Comparison of ENCODE assay signal across 8 cellular contexts in genomic region chr12:48816148-48816854, GRCh38. TPM values are rescaled to one million over a fixed set of nuclear protein-coding genes. Genes with fewer than 3 reads are reported as not detected.
DNase-seq lines count a peak whose midpoint lies in the region; ATAC-seq, FAIRE-seq and TF ChIP-seq lines count a peak whose summit lies in the region.

No MANE protein-coding gene starts in this region.

- H3K27me3 ChIP-seq in HUES64 (ENCODE audit: insufficient read depth, low read length) (peaks cover 56% of the 10 kb centered on the region), GM12878 (replicated peaks in 1 of 2; ENCODE audit: control insufficient read depth in 2 of 2, insufficient read depth in 2 of 2, low read length in 1 of 2) (peaks cover 3% of the 10 kb centered on the region in 2 experiments; a peak in 3 of 4 replicates), mucosa of rectum (ENCODE audit: control insufficient read depth in 2 of 2, insufficient read depth in 2 of 2, low read length in 2 of 2) (no peaks in the 10 kb centered on the region)

- intact Hi-C loops in GM12878 (cut with micrococcal nuclease; ENCODE audit: unreplicated experiment): no loop called here

- no peaks in the 10 kb centered on the region for H4K20me1 ChIP-seq in GM12878 (ENCODE audit: control insufficient read depth, insufficient read depth)

- peak overlapping the region; percentile 92; the same call in 1 of the 2 replicates for H3K4me2 ChIP-seq in GM12878 (ENCODE audit: control insufficient read depth, insufficient read depth)

- no peaks in the 10 kb centered on the region for H3K79me2 ChIP-seq in GM12878 (ENCODE audit: control insufficient read depth, insufficient read depth, low read length)

- TF ChIP-seq EP300 in GM12878 (IDR thresholded peaks at IDR 0.05; ENCODE audit: borderline replicate concordance in 1 of 2, control insufficient read depth in 1 of 2, low read depth in 2 of 2, low read length in 2 of 2): no peak

- H3K9me3 ChIP-seq in HUES64 (ENCODE audit: insufficient read depth, low read depth, low read length): no peaks in the 10 kb centered on the region
- no peaks in the 10 kb centered on the region for H3K9me3 ChIP-seq in GM12878 (replicated peaks; ENCODE audit: control insufficient read depth, insufficient read depth, low read length)
- H3K9me3 ChIP-seq in mucosa of rectum (ENCODE audit: control insufficient read depth in 2 of 2, low read length in 2 of 2): no peaks in the 10 kb centered on the region

- H3K9ac ChIP-seq in HUES64 (ENCODE audit: low read depth, low read length) (no peak overlapping the region), GM12878 (ENCODE audit: control insufficient read depth, insufficient read depth, low read length) (no peak overlapping the region), mucosa of rectum (ENCODE audit: low read depth in 1 of 2, low read length in 2 of 2) (peak overlapping the region; percentile 47 to 65)

- H3K27ac ChIP-seq in HUES64 (ENCODE audit: low read depth, low read length) (no peak overlapping the region), GM12878 (ENCODE audit: control insufficient read depth, insufficient read depth) (no peak overlapping the region), mucosa of rectum (ENCODE audit: low read depth in 2 of 2, low read length in 2 of 2) (peak overlapping the region; percentile 90 to 96)

- CTCF ChIA-PET in GM12878 (lab: Yijun Ruan, JAX): interaction anchor here (0.8 to 5.7 kb wide), 16 partner anchors 8 to 172 kb away, joined by 3 to 58 read pairs (median 8); partner anchors contain the start of genes ADCY6, DDX23, RND1 and WNT10B

- RAD21 ChIA-PET in GM12878 (lab: Charles Lee; ENCODE audit: unreplicated experiment): interaction anchor here (1.3 to 2.3 kb wide), 3 partner anchors 21 to 63 kb away, joined by 4 to 13 read pairs (median 10); partner anchors contain the start of gene DDX23

- peak overlapping the region; percentile 91 for H3K4me3 ChIP-seq in AG10803 (ENCODE audit: low read length)
- H3K4me3 ChIP-seq in HUES64 (ENCODE audit: low read length): peak overlapping the region; percentile 70
- peak overlapping the region; percentile 66; the same call in 1 of the 2 replicates for H3K4me3 ChIP-seq in GM12878
- peak overlapping the region; percentile 86 to 94 for H3K4me3 ChIP-seq in mucosa of rectum (ENCODE audit: low read length in 2 of 2)

- peak; percentile 18 for FAIRE-seq in GM12878 (lab: Jason Lieb, UNC)

- POLR2A ChIA-PET in GM12878 (lab: Charles Lee): interaction anchor here (0.5 to 2.9 kb wide), 3 partner anchors 25 to 49 kb away, joined by 5 to 13 read pairs (median 13); partner anchors contain the start of genes DDX23 and RND1

- 79% methylated on average over 3 of the region's 3 CpGs for WGBS in HUES64
- WGBS in GM12878 (ENCODE audit: insufficient coverage, insufficient replicate concordance, low lambda C conversion rate, missing lambda C conversion rate): 91% methylated on average over 3 of the region's 3 CpGs

- no peak for TF ChIP-seq POLR2A in GM12878 (IDR thresholded peaks at IDR 0.05; ENCODE audit: low read depth, low read length)

- no peak overlapping the region for H2AFZ ChIP-seq in GM12878 (ENCODE audit: control insufficient read depth, low read depth, low read length)

- DNase-seq in AG10803 (ENCODE audit: low read depth) (no peak), GM12878 (ENCODE audit: low read depth, low spot score) (no peak), EL (no peak)
- DNase-seq in activated CD8-positive, alpha-beta memory T cell treated with anti-CD3 and anti-CD28 coated beads for 24 hours: no peak

- no peak for TF ChIP-seq CTCF in AG10803 (conservative IDR thresholded peaks at IDR 0.05; ENCODE audit: low read length)
- no peak for TF ChIP-seq CTCF in GM12878 (IDR thresholded peaks at IDR 0.05 in 2 of 3, conservative IDR thresholded peaks at IDR 0.05 in 1 of 3; ENCODE audit: control insufficient read depth in 2 of 3, extremely low read depth in 1 of 3, insufficient read depth in 1 of 3, low read depth in 3 of 3, low read length in 3 of 3)

- no peak for TF ChIP-seq RAD21 in GM12878 (IDR thresholded peaks at IDR 0.05; ENCODE audit: insufficient read depth, low read depth, low read length)

- in situ Hi-C loops in GM12878 (cut with MboI): no loop called here

- peaks cover 30% of the 10 kb centered on the region for H3K4me1 ChIP-seq in HUES64 (ENCODE audit: insufficient read depth, low read length)
- H3K4me1 ChIP-seq in GM12878 (ENCODE audit: control insufficient read depth, insufficient read depth, low read length): peaks cover 7% of the 10 kb centered on the region
- peaks cover 25 to 35% of the 10 kb centered on the region in 2 donors for H3K4me1 ChIP-seq in mucosa of rectum (ENCODE audit: control insufficient read depth in 2 of 2, insufficient read depth in 2 of 2, low read length in 2 of 2)

- H3K36me3 ChIP-seq in HUES64 (ENCODE audit: insufficient read depth, low read length): no peaks in the 10 kb centered on the region
- H3K36me3 ChIP-seq in GM12878 (ENCODE audit: control insufficient read depth in 2 of 2, insufficient read depth in 2 of 2, low read length in 1 of 2): no peaks in the 10 kb centered on the region
- no peaks in the 10 kb centered on the region for H3K36me3 ChIP-seq in mucosa of rectum (ENCODE audit: control insufficient read depth in 2 of 2, insufficient read depth in 2 of 2, low read length in 2 of 2)

- no TSS peak for BruUV-seq in GM12878 (replicated peaks; lab: Mats Ljungman, UMichigan)

- ATAC-seq in GM12878 (no peak), GM21367 (IDR thresholded peaks at IDR 0.05; ENCODE audit: unreplicated experiment) (no peak), GM18873 (IDR thresholded peaks at IDR 0.05; ENCODE audit: low FRiP score, unreplicated experiment) (no peak)

- SMC1A ChIA-PET in GM12878 (lab: Charles Lee; ENCODE audit: uncharacterized antibody, unreplicated experiment): interaction anchor here (0.8 to 1.6 kb wide), 8 partner anchors 21 to 189 kb away, joined by 3 to 5 read pairs (median 4); partner anchors contain the start of genes ADCY6 and DDX23

RNA-seq across cellular contexts. Expression of gene CACNB3, which starts 2.0 kb away (rescaled TPM):
- 16.3 TPM for polyA plus RNA-seq in HUES64 (2013, experiment 1 of 2)
- 19.0 TPM for polyA plus RNA-seq in HUES64 (2013, experiment 2 of 2)
- 11.6 and 12.2 TPM in 2 replicates for total RNA-seq in GM12878 (2013; cell fraction: nucleolus; rRNA removed)
- total RNA-seq in GM12878 (2014; rRNA removed) (1.0 and 1.3 TPM in 2 replicates), GM12878 (2014; rRNA removed; fragmentation: Illumina TruSeq; extraction: Trizol) (0.83 and 1.9 TPM in 2 replicates), GM12878 (2021) (2.6 and 2.7 TPM in 2 replicates)
- polyA plus RNA-seq in GM12878 (2011; ENCODE audit: low read depth): 1.9 TPM
- polyA plus RNA-seq in GM12878 (2011; rRNA removed) (3.8 and 5.0 TPM in 2 replicates), GM12878 (2014; fragmentation: Illumina TruSeq; extraction: Trizol) (1.00 and 1.5 TPM in 2 replicates), GM12878 (2014; fragmentation: Nextera tagmentation; extraction: Ambion mirVana) (under 1 TPM; 0.80 to 0.86 TPM), GM12878 (2014; rRNA removed) (1.9 and 2.3 TPM in 2 replicates), GM12878 (2016; fragmentation: Nextera tagmentation; extraction: Ambion mirVana) (1 to 10 TPM in 1 of 2 experiments, under 1 TPM in 1; 0.78 to 2.1 TPM)
- polyA plus RNA-seq in GM12878 (2011; cell fraction: cytosol; rRNA removed): 3.2 and 4.7 TPM in 2 replicates
- 34.8 and 42.9 TPM in 2 replicates for polyA plus RNA-seq in GM12878 (2011; cell fraction: nucleus; rRNA removed)
- 4.2 and 4.4 TPM in 2 replicates for polyA plus RNA-seq in GM12878 (2012)
- 2.3 and 4.2 TPM in 2 replicates for polyA minus RNA-seq in GM12878 (2011; rRNA and poly(A)+ RNA removed)
- 3.1 and 4.1 TPM in 2 replicates for polyA minus RNA-seq in GM12878 (2011; cell fraction: cytosol; rRNA and poly(A)+ RNA removed)
- polyA minus RNA-seq in GM12878 (2011; cell fraction: nucleus; rRNA and poly(A)+ RNA removed): 6.8 and 8.8 TPM in 2 replicates

RNA-seq across cellular contexts. Expression of gene ADCY6, which starts 27.4 kb away (rescaled TPM):
- 12.7 TPM for polyA plus RNA-seq in HUES64 (2013, experiment 1 of 2)
- 20.4 TPM for polyA plus RNA-seq in HUES64 (2013, experiment 2 of 2)
- total RNA-seq in GM12878 (2013; cell fraction: nucleolus; rRNA removed): 0.79 and 1.0 TPM in 2 replicates
- 0.05 and 0.11 TPM in 2 replicates for total RNA-seq in GM12878 (2014; rRNA removed)
- 0.04 and 0.37 TPM in 2 replicates for total RNA-seq in GM12878 (2014; rRNA removed; fragmentation: Illumina TruSeq; extraction: Trizol)
- total RNA-seq in GM12878 (2021): 0.36 and 0.61 TPM in 2 replicates
- 0.14 TPM for polyA plus RNA-seq in GM12878 (2011; ENCODE audit: low read depth)
- polyA plus RNA-seq in GM12878 (2011; rRNA removed): 1.2 and 2.0 TPM in 2 replicates
- 2.5 and 2.7 TPM in 2 replicates for polyA plus RNA-seq in GM12878 (2011; cell fraction: cytosol; rRNA removed)
- polyA plus RNA-seq in GM12878 (2011; cell fraction: nucleus; rRNA removed): 13.7 and 16.3 TPM in 2 replicates
- polyA plus RNA-seq in GM12878 (2012): 0.44 and 0.53 TPM in 2 replicates
- polyA plus RNA-seq in GM12878 (2014; fragmentation: Illumina TruSeq; extraction: Trizol): 0.19 TPM in 1 of 2 replicates, not detected in the other
- under 1 TPM; 0.07 to 0.14 TPM for polyA plus RNA-seq in GM12878 (2014; fragmentation: Nextera tagmentation; extraction: Ambion mirVana)
- 0.24 and 0.66 TPM in 2 replicates for polyA plus RNA-seq in GM12878 (2014; rRNA removed)
- polyA plus RNA-seq in GM12878 (2016; fragmentation: Nextera tagmentation; extraction: Ambion mirVana): under 1 TPM in 1 of 2 experiments, not detected in 1; 0.03 TPM
- polyA minus RNA-seq in GM12878 (2011; rRNA and poly(A)+ RNA removed): 2.0 and 4.1 TPM in 2 replicates
- polyA minus RNA-seq in GM12878 (2011; cell fraction: cytosol; rRNA and poly(A)+ RNA removed): 1.6 and 3.4 TPM in 2 replicates
- polyA minus RNA-seq in GM12878 (2011; cell fraction: nucleus; rRNA and poly(A)+ RNA removed): 2.7 and 3.2 TPM in 2 replicates

RNA-seq across cellular contexts. Expression of gene DDX23, which starts 35.7 kb away (rescaled TPM):
- 62.0 TPM for polyA plus RNA-seq in HUES64 (2013, experiment 1 of 2)
- 57.4 TPM for polyA plus RNA-seq in HUES64 (2013, experiment 2 of 2)
- total RNA-seq in GM12878 (2013; cell fraction: nucleolus; rRNA removed): 138 and 143 TPM in 2 replicates
- total RNA-seq in GM12878 (2014; rRNA removed) (80.3 and 81.4 TPM in 2 replicates), GM12878 (2014; rRNA removed; fragmentation: Illumina TruSeq; extraction: Trizol) (86.2 and 91.8 TPM in 2 replicates), GM12878 (2021) (82.7 and 95.2 TPM in 2 replicates)
- polyA plus RNA-seq in GM12878 (2011; ENCODE audit: low read depth): 43.2 TPM
- polyA plus RNA-seq in GM12878 (2011; rRNA removed) (68.4 and 73.1 TPM in 2 replicates), GM12878 (2014; fragmentation: Illumina TruSeq; extraction: Trizol) (107 and 112 TPM in 2 replicates), GM12878 (2014; fragmentation: Nextera tagmentation; extraction: Ambion mirVana) (10 to 100 TPM; 25.8 to 36.3 TPM), GM12878 (2014; rRNA removed) (79.2 and 83.3 TPM in 2 replicates), GM12878 (2016; fragmentation: Nextera tagmentation; extraction: Ambion mirVana) (10 to 100 TPM; 71.1 to 73.4 TPM)
- polyA plus RNA-seq in GM12878 (2011; cell fraction: cytosol; rRNA removed): 73.8 and 82.6 TPM in 2 replicates
- polyA plus RNA-seq in GM12878 (2011; cell fraction: nucleus; rRNA removed): 198 and 212 TPM in 2 replicates
- polyA plus RNA-seq in GM12878 (2012): 70.7 and 86.6 TPM in 2 replicates
- 59.7 and 62.5 TPM in 2 replicates for polyA minus RNA-seq in GM12878 (2011; rRNA and poly(A)+ RNA removed)
- polyA minus RNA-seq in GM12878 (2011; cell fraction: cytosol; rRNA and poly(A)+ RNA removed): 22.4 and 24.2 TPM in 2 replicates
- polyA minus RNA-seq in GM12878 (2011; cell fraction: nucleus; rRNA and poly(A)+ RNA removed): 33.2 and 46.3 TPM in 2 replicates

RNA-seq across cellular contexts. Expression of gene RND1, which starts 49.4 kb away (rescaled TPM):
- 10.6 TPM for polyA plus RNA-seq in HUES64 (2013, experiment 1 of 2)
- polyA plus RNA-seq in HUES64 (2013, experiment 2 of 2): 9.4 TPM
- total RNA-seq in GM12878 (2013; cell fraction: nucleolus; rRNA removed): 6.2 and 8.6 TPM in 2 replicates
- total RNA-seq in GM12878 (2014; rRNA removed): 1.5 and 2.0 TPM in 2 replicates
- total RNA-seq in GM12878 (2014; rRNA removed; fragmentation: Illumina TruSeq; extraction: Trizol): 1.2 and 1.3 TPM in 2 replicates
- 3.8 and 4.2 TPM in 2 replicates for total RNA-seq in GM12878 (2021)
- 2.8 TPM for polyA plus RNA-seq in GM12878 (2011; ENCODE audit: low read depth)
- polyA plus RNA-seq in GM12878 (2011; rRNA removed): 3.7 and 5.1 TPM in 2 replicates
- polyA plus RNA-seq in GM12878 (2011; cell fraction: cytosol; rRNA removed): 4.1 and 6.2 TPM in 2 replicates
- 4.6 and 5.0 TPM in 2 replicates for polyA plus RNA-seq in GM12878 (2011; cell fraction: nucleus; rRNA removed)
- 4.1 and 5.2 TPM in 2 replicates for polyA plus RNA-seq in GM12878 (2012)
- 3.3 and 3.7 TPM in 2 replicates for polyA plus RNA-seq in GM12878 (2014; fragmentation: Illumina TruSeq; extraction: Trizol)
- under 1 TPM; 0.24 to 0.42 TPM for polyA plus RNA-seq in GM12878 (2014; fragmentation: Nextera tagmentation; extraction: Ambion mirVana)
- 3.2 and 3.6 TPM in 2 replicates for polyA plus RNA-seq in GM12878 (2014; rRNA removed)
- polyA plus RNA-seq in GM12878 (2016; fragmentation: Nextera tagmentation; extraction: Ambion mirVana): 1 to 10 TPM; 1.1 to 1.5 TPM
- polyA minus RNA-seq in GM12878 (2011; rRNA and poly(A)+ RNA removed): 5.3 and 9.8 TPM in 2 replicates
- polyA minus RNA-seq in GM12878 (2011; cell fraction: cytosol; rRNA and poly(A)+ RNA removed): 2.3 and 6.7 TPM in 2 replicates
- 6.5 and 11.0 TPM in 2 replicates for polyA minus RNA-seq in GM12878 (2011; cell fraction: nucleus; rRNA and poly(A)+ RNA removed)

Comparison
In these comparisons a context has a peak if more than half of its experiments do, and no peak if none do; other contexts are left out.
1. H3K27ac ChIP-seq: peak in mucosa of rectum (2 of 2); none in HUES64 (single experiment) and GM12878 (single experiment).
2. H3K9ac ChIP-seq: peak in mucosa of rectum (2 of 2); none in HUES64 (single experiment) and GM12878 (single experiment).
3. Peak in every context shown above with its lines, with median percentiles within 50 percentile points of each other: H3K4me3 ChIP-seq.